Comparison of ENCODE assay signal across 8 cellular contexts in genomic region chr1:9428601-9429368, GRCh38.
A peak's percentile ranks its signal among the peaks of the same experiment; 100 is the strongest.
DNase-seq lines count a peak whose midpoint lies in the region; ATAC-seq lines count a peak whose summit lies in the region.

No MANE protein-coding gene starts in this region.

- no peaks in the 10 kb centered on the region for H3K9me3 Mint-ChIP-seq in effector memory CD8-positive, alpha-beta T cell

- peak overlapping the region; percentile 95 to 96 for H3K27ac Mint-ChIP-seq in effector memory CD8-positive, alpha-beta T cell

- peak overlapping the region; percentile 82 to 90 for H3K4me3 Mint-ChIP-seq in effector memory CD8-positive, alpha-beta T cell

- peak; percentile 96 for DNase-seq in COLO829 (ENCODE audit: low spot score)
- peak; percentile 98 for DNase-seq in HT1080 (ENCODE audit: low read depth)
- peak; percentile 98 for DNase-seq in NOMO-1 (lab: John Stamatoyannopoulos, UW; ENCODE audit: unreplicated experiment in 2 of 2)
- DNase-seq in activated CD8-positive, alpha-beta memory T cell treated with anti-CD3 and anti-CD28 coated beads for 48 hours (ENCODE audit: low read depth in 2 of 3, low spot score in 2 of 3): peak; percentile 99 to 100 (median 99)
- DNase-seq in effector memory CD8-positive, alpha-beta T cell: peak; percentile 98 to 99 (median 99)
- DNase-seq in medulla oblongata (ENCODE audit: extremely low spot score): peak; percentile 99
- peak; percentile 98 to 100 (median 100) for DNase-seq in stimulated activated CD4-positive, alpha-beta T cell treated with anti-CD3 and anti-CD28 coated beads, TNF-alpha, amount 100 ng/mL, for 48 hours (ENCODE audit: low read depth in 3 of 3)

- H3K36me3 Mint-ChIP-seq in effector memory CD8-positive, alpha-beta T cell (ENCODE audit: insufficient read depth): peaks cover 33% of the 10 kb centered on the region

- H3K27me3 Mint-ChIP-seq in effector memory CD8-positive, alpha-beta T cell: peaks cover 0 to 11% of the 10 kb centered on the region in 2 donors

- H3K4me1 Mint-ChIP-seq in effector memory CD8-positive, alpha-beta T cell (ENCODE audit: low read depth in 2 of 2): peaks cover 31 to 32% of the 10 kb centered on the region in 2 donors

- peak; percentile 65 for ATAC-seq in GM21360 (IDR thresholded peaks at IDR 0.05; ENCODE audit: unreplicated experiment)
- peak; percentile 76 for ATAC-seq in effector memory CD8-positive, alpha-beta T cell (replicated peaks)

Comparison
In these comparisons a context has a peak if more than half of its experiments do, and no peak if none do; other contexts are left out.
1. Peak in every context shown above with its lines: DNase-seq and ATAC-seq.